In the genomic region with DNA sequence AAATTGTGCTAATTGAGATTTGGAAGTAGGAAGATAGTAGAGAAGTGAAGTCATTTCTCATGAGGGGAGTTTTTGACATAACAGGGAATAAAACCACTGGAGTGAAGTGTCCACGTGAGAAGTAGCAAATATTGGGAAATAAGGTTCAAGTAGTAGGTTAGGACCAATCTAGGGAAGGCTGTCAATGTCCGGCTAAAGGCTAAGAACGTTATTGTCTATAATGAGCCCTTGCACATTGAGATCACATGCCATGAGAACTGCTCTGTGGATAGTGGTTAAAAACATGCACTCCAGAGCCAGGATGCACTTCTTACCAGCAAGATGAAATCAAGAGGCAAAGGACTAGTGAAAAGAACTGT, we compare ENCODE assay signal across 16 cellular contexts.
DNase-seq lines count a peak whose midpoint lies in the region; ATAC-seq, FAIRE-seq and TF ChIP-seq lines count a peak whose summit lies in the region.
"Had no signal": no experiment of that assay in that cellular context is flagged by ENCODE, and none has a peak within 500 bp of the region (broad histone marks: within the 10 kb centered on the region; RNA-seq: fewer than 3 reads in every experiment).

No MANE protein-coding gene starts in this region.

- peaks cover 46% of the 10 kb centered on the region for H3K4me1 Mint-ChIP-seq in HFFc6 (ENCODE audit: low read depth)
- peaks cover 9% of the 10 kb centered on the region for H3K4me1 Mint-ChIP-seq in CD4-positive, alpha-beta T cell (ENCODE audit: low read depth)

- peaks cover 0 to 32% (median 12%) of the 10 kb centered on the region in 6 donors for H3K4me1 ChIP-seq in spleen

- H3K36me3 ChIP-seq in bronchial epithelial cell (ENCODE audit: control insufficient read depth, insufficient read depth, low read length), result no peaks in the 10 kb centered on the region
- peaks cover 0 to 24% (median 0%) of the 10 kb centered on the region in 6 donors for H3K36me3 ChIP-seq in spleen
- H3K36me3 ChIP-seq: suprapubic skin had no signal

- no peaks in the 10 kb centered on the region for H3K27me3 ChIP-seq in bronchial epithelial cell (ENCODE audit: control insufficient read depth, insufficient read depth, low read length)
- no peaks in the 10 kb centered on the region for H3K27me3 ChIP-seq in spleen (replicated peaks in 1 of 7)
- H3K27me3 ChIP-seq in CD4-positive, alpha-beta T cell (ENCODE audit: control insufficient read depth, insufficient read depth, low read length), result no peaks in the 10 kb centered on the region
- H3K27me3 ChIP-seq: BLaER1 treated with 17β-estradiol and CSF1 and Interleukin-3, amounts not matched to agents 10 nM and 100 nM; SJSA1; suprapubic skin had no signal

- POLR2A ChIA-PET in CD4-positive, alpha-beta T cell (lab: Charles Lee), result no interaction called here

- no peaks in the 10 kb centered on the region for H3K9me3 Mint-ChIP-seq in HFFc6
- H3K9me3 Mint-ChIP-seq in CD4-positive, alpha-beta T cell, result no peaks in the 10 kb centered on the region
- H3K9me3 Mint-ChIP-seq: activated T-cell treated with anti-CD3 and anti-CD28 coated beads, Interleukin-2, amount 50 U/mL, for 72 hours; dendritic cell treated with granulocyte-macrophage colony-stimulating factor and Interleukin-4, amounts not matched to agents 40 ng/mL and 50 ng/mL, for 4 days had no signal

- no peak overlapping the region for H3K4me3 ChIP-seq in bronchial epithelial cell (ENCODE audit: low read depth, low read length)
- H3K4me3 ChIP-seq in spleen, result peak overlapping the region in 1 of 8 donors; percentile 11
- H3K4me3 ChIP-seq: BLaER1 treated with 17β-estradiol and CSF1 and Interleukin-3, amounts not matched to agents 10 nM and 100 nM; GM12878; SJSA1; suprapubic skin had no signal

- FAIRE-seq in bronchial epithelial cell (lab: Jason Lieb, UNC), result peak; percentile 83
- FAIRE-seq: GM12878 had no signal

- WGBS in spleen, 5 donors, result 55 to 70% (median 60%) methylated on average over 3 of the region's 3 CpGs

- H3K9me3 ChIP-seq in spleen, result no peaks in the 10 kb centered on the region
- H3K9me3 ChIP-seq in CD4-positive, alpha-beta T cell (ENCODE audit: control insufficient read depth, low read length), result no peaks in the 10 kb centered on the region
- H3K9me3 ChIP-seq: BLaER1 treated with 17β-estradiol and CSF1 and Interleukin-3, amounts not matched to agents 10 nM and 100 nM; SJSA1; suprapubic skin had no signal

- no peak for TF ChIP-seq CTCF in HFFc6 (IDR thresholded peaks at IDR 0.05)
- TF ChIP-seq CTCF in bronchial epithelial cell (IDR thresholded peaks at IDR 0.05; ENCODE audit: insufficient read depth, low read length, severe bottlenecking), result no peak
- TF ChIP-seq CTCF in spleen (IDR thresholded peaks at IDR 0.05 in 8 of 11, conservative IDR thresholded peaks at IDR 0.05 in 3 of 11), result no peak
- TF ChIP-seq CTCF in CD4-positive, alpha-beta T cell (IDR thresholded peaks at IDR 0.05), result no peak

- no peaks in the 10 kb centered on the region; the same call in 1 of the 2 replicates for H3K27me3 Mint-ChIP-seq in HFFc6 (ENCODE audit: insufficient read depth)
- no peaks in the 10 kb centered on the region for H3K27me3 Mint-ChIP-seq in CD4-positive, alpha-beta T cell
- H3K27me3 Mint-ChIP-seq: dendritic cell treated with granulocyte-macrophage colony-stimulating factor and Interleukin-4, amounts not matched to agents 40 ng/mL and 50 ng/mL, for 4 days had no signal

- TF ChIP-seq POLR2A in spleen (IDR thresholded peaks at IDR 0.05), result no peak

- H3K4me3 Mint-ChIP-seq in HFFc6, result no peak overlapping the region
- no peak overlapping the region for H3K4me3 Mint-ChIP-seq in CD4-positive, alpha-beta T cell
- H3K4me3 Mint-ChIP-seq: activated T-cell treated with anti-CD3 and anti-CD28 coated beads, Interleukin-2, amount 50 U/mL, for 72 hours; dendritic cell treated with granulocyte-macrophage colony-stimulating factor and Interleukin-4, amounts not matched to agents 40 ng/mL and 50 ng/mL, for 4 days had no signal

- ATAC-seq in left colon, result peak; percentile 10
- ATAC-seq in CD4-positive, alpha-beta T cell (ENCODE audit: poor library complexity), result no peak
- ATAC-seq in GM19328 (IDR thresholded peaks at IDR 0.05; ENCODE audit: unreplicated experiment), result no peak
- ATAC-seq: activated T-cell treated with anti-CD3 and anti-CD28 coated beads, Interleukin-2, amount 50 U/mL, for 72 hours; GM12878 had no signal

- peaks cover 9% of the 10 kb centered on the region; the same call in 1 of the 2 replicates for H3K36me3 Mint-ChIP-seq in HFFc6 (ENCODE audit: low read depth)
- peaks cover 16% of the 10 kb centered on the region for H3K36me3 Mint-ChIP-seq in CD4-positive, alpha-beta T cell (ENCODE audit: low read depth)

- H3K27ac ChIP-seq in spleen, result peak overlapping the region in 6 of 8 donors; percentile 10 to 84 (median 64)
- H3K27ac ChIP-seq in CD4-positive, alpha-beta T cell (ENCODE audit: low read depth, low read length), result no peak overlapping the region
- H3K27ac ChIP-seq: SJSA1, suprapubic skin had no signal

- CTCF ChIA-PET in CD4-positive, alpha-beta T cell (lab: Charles Lee), result no interaction called here

- intact Hi-C loops in left colon (cut with DNase I, micrococcal nuclease), result loop anchor here in 1 of 2 donors (10.0 kb wide), 1 partner anchor 967 kb away; the partner anchor contains the start of gene BCL6
- intact Hi-C loops in spleen (cut with DNase I; ENCODE audit: low total_unique reads), result no loop called here
- intact Hi-C loops in CD4-positive, alpha-beta T cell (cut with DNase I, micrococcal nuclease), result no loop called here

- DNase-seq in HFFc6, result no peak
- DNase-seq in bronchial epithelial cell (ENCODE audit: low read depth), result no peak
- no peak for DNase-seq in left colon
- no peak for DNase-seq in spleen
- DNase-seq in effector CD8-positive, alpha-beta T cell (lab: John Stamatoyannopoulos, UW), result no peak
- no peak for DNase-seq in CD4-positive, alpha-beta T cell
- DNase-seq in AG08396 (ENCODE audit: low spot score), result no peak
- DNase-seq: activated CD4-positive, alpha-beta T cell treated with anti-CD3 and anti-CD28 coated beads, Interleukin-2, amount 50 U/mL, for 48 hours; activated T-cell treated with anti-CD3 and anti-CD28 coated beads, Interleukin-2, amount 50 U/mL, for 72 hours; NCI-H2171 treated with DMSO at 0.1 percent for 48 hours had no signal

- peak overlapping the region; percentile 74 for H3K27ac Mint-ChIP-seq in HFFc6
- no peak overlapping the region for H3K27ac Mint-ChIP-seq in CD4-positive, alpha-beta T cell
- H3K27ac Mint-ChIP-seq: activated T-cell treated with anti-CD3 and anti-CD28 coated beads, Interleukin-2, amount 50 U/mL, for 72 hours; dendritic cell treated with granulocyte-macrophage colony-stimulating factor and Interleukin-4, amounts not matched to agents 40 ng/mL and 50 ng/mL, for 4 days had no signal
